31 cellular contexts compared by ENCODE assay signal in the genomic region with DNA sequence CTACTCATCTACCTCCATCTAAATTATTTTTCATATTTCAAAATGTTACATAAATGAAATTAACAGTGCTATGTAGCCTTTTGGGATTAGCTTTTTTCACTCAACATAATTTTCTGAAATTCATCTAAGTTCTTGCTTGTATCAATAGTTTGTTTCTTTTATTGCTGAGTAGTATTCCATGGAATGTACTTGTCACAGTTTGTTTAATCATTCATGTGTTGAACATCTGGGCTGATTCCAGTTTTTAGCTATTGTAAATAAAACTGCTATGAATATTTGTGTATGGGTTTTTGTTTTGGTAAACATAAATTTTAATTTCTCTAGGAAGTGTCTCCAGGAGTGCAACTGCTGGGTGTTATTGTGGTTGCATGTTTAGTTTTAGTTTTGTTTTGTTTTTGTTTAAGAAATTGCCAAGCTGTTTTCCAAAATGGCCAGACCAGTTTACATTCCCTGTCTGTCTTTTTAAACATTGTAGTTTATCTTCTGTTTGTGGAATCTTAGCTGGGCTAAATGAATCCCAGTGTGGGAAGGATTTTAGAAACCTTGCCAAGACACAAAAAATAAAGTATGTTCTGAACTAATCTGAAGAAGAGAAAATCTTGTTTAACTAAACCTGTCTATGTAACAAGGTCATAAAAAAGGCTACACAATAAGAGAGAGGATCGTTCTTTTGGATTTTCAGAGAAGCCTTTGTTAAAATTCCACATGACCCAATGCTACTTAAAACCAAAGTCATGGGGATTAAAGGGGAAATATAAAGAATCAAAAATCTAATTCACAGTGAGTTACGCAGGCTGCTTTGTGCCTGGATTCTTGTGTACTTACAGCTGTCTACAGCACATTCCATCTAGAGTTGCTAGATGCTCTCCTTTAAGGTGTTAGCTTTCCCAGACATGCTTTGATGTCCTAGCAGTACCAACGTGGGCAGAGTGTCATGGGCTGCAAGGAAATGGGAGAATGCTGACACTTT.
DNase-seq lines count a peak whose midpoint lies in the region; ATAC-seq and TF ChIP-seq lines count a peak whose summit lies in the region.
"Had no signal": no experiment of that assay in that cellular context is flagged by ENCODE, and none has a peak within 500 bp of the region (broad histone marks: within the 10 kb centered on the region; RNA-seq: fewer than 3 reads in every experiment).

No MANE protein-coding gene starts in this region.

- no peak overlapping the region for H3K4me2 ChIP-seq in GM23248 (ENCODE audit: unreplicated experiment)
- H3K4me2 ChIP-seq: BLaER1 had no signal

- TF ChIP-seq CTCF in MCF 10A (IDR thresholded peaks at IDR 0.05; ENCODE audit: unreplicated experiment) = no peak

- intact Hi-C loops in MCF 10A (cut with micrococcal nuclease) = no loop called here

- no peaks in the 10 kb centered on the region for H3K79me2 ChIP-seq in GM23248 (ENCODE audit: insufficient read depth)

- no TSS peak for BruUV-seq in MCF 10A (replicated peaks; lab: Mats Ljungman, UMichigan)

- ATAC-seq in GM18498 (IDR thresholded peaks at IDR 0.05; ENCODE audit: unreplicated experiment) = no peak
- ATAC-seq: foreskin keratinocyte; heart right ventricle; left cardiac atrium; stimulated activated effector memory CD8-positive, alpha-beta T cell treated with anti-CD3 and anti-CD28 coated beads, Interleukin-12 subunit alpha, Interleukin-12 subunit beta, amount 100 ng/mL, for 72 hours had no signal

- CTCF ChIA-PET in MCF 10A (lab: Yijun Ruan, JAX) = interaction anchor here (0.6 kb wide), 1 partner anchor 168 kb away, joined by 3 read pairs; no protein-coding TSS in a partner anchor

- H3K4me1 ChIP-seq in GM23248 (ENCODE audit: insufficient read depth) = no peaks in the 10 kb centered on the region
- peaks cover 8% of the 10 kb centered on the region for H3K4me1 ChIP-seq in SJSA1 (replicated peaks)
- H3K4me1 ChIP-seq: adrenal gland, BLaER1, breast epithelium, foreskin keratinocyte, heart right ventricle, transverse colon had no signal

- peak; percentile 9 for DNase-seq in GM23248
- DNase-seq in SJSA1 (ENCODE audit: low read depth in 1 of 2, low spot score in 2 of 2) = peak in 1 of 2 experiments; percentile 63
- DNase-seq in fibroblast of gingiva (ENCODE audit: low read depth) = peak; percentile 36
- peak; percentile 13 for DNase-seq in myocyte (ENCODE audit: low read depth)
- no peak for DNase-seq in NCI-H2029 treated with DMSO at 0.1 percent for 48 hours (lab: John Stamatoyannopoulos, UW)
- DNase-seq in MCF 10A (ENCODE audit: unreplicated experiment) = no peak
- DNase-seq in NCI-H1105 treated with DMSO at 0.1 percent for 48 hours (lab: John Stamatoyannopoulos, UW) = no peak
- DNase-seq: ACHN; activated CD4-positive, alpha-beta memory T cell treated with anti-CD3 and anti-CD28 coated beads, Interleukin-2, amount 10 ng/mL, durations not matched to agents 7 days and 5 days; activated CD4-positive, CD25-positive, alpha-beta regulatory T cell treated with anti-CD3 and anti-CD28 coated beads, Interleukin-2, amount 50 U/mL, for 72 hours; activated CD8-positive, alpha-beta memory T cell treated with anti-CD3 and anti-CD28 coated beads, Interleukin-2, amount 50 U/mL, for 4 hours; activated naive CD4-positive, alpha-beta T cell treated with anti-CD3 and anti-CD28 coated beads for 36 hours; adrenal gland; DMS153; foreskin keratinocyte; heart right ventricle; left cardiac atrium; NCI-H1092 treated with DMSO at 0.1 percent for 48 hours; NCI-H187; NCI-H2171; NCI-H510A; nephron progenitor cell; sigmoid colon; stimulated activated CD4-positive, alpha-beta T cell treated with anti-CD3 and anti-CD28 coated beads, Interleukin-15, amount 100 ng/mL, for 24 hours; transverse colon had no signal

- H3K36me3 Mint-ChIP-seq in MCF 10A (ENCODE audit: insufficient read depth, unreplicated experiment) = no peaks in the 10 kb centered on the region
- H3K36me3 Mint-ChIP-seq: stimulated activated effector memory CD8-positive, alpha-beta T cell treated with anti-CD3 and anti-CD28 coated beads, Interleukin-12 subunit alpha, Interleukin-12 subunit beta, amount 100 ng/mL, for 72 hours had no signal

- H4K20me1 ChIP-seq in GM23248 (ENCODE audit: insufficient read depth) = no peaks in the 10 kb centered on the region
- H4K20me1 ChIP-seq: BLaER1 had no signal

- no peaks in the 10 kb centered on the region for H3K9me2 ChIP-seq in GM23248 (ENCODE audit: insufficient read depth)

- no peaks in the 10 kb centered on the region for H3K9me3 ChIP-seq in GM23248 (ENCODE audit: low read depth)
- H3K9me3 ChIP-seq in SJSA1 (replicated peaks) = no peaks in the 10 kb centered on the region
- H3K9me3 ChIP-seq: adrenal gland, breast epithelium, sigmoid colon had no signal

- peaks cover 59% of the 10 kb centered on the region for H3K27me3 Mint-ChIP-seq in MCF 10A (ENCODE audit: insufficient read depth, unreplicated experiment)
- H3K27me3 Mint-ChIP-seq: activated CD4-positive, alpha-beta memory T cell treated with anti-CD3 and anti-CD28 coated beads, Interleukin-2, amount 10 ng/mL, durations not matched to agents 7 days and 5 days had no signal

- no peaks in the 10 kb centered on the region for H3K9me3 Mint-ChIP-seq in MCF 10A (ENCODE audit: unreplicated experiment)

- 47 to 50% methylated on average over 3 of the region's 3 CpGs for WGBS in GM23248 (ENCODE audit: low coverage in 1 of 2, low lambda C conversion rate in 2 of 2, missing lambda C conversion rate in 2 of 2), 2 experiments

- H3K4me1 Mint-ChIP-seq in MCF 10A (ENCODE audit: insufficient read depth, unreplicated experiment) = no peaks in the 10 kb centered on the region
- H3K4me1 Mint-ChIP-seq: activated CD4-positive, alpha-beta memory T cell treated with anti-CD3 and anti-CD28 coated beads, Interleukin-2, amount 10 ng/mL, durations not matched to agents 7 days and 5 days; nephron progenitor cell; stimulated activated effector memory CD8-positive, alpha-beta T cell treated with anti-CD3 and anti-CD28 coated beads, Interleukin-12 subunit alpha, Interleukin-12 subunit beta, amount 100 ng/mL, for 72 hours had no signal

- H3K27me3 ChIP-seq in GM23248 (replicated peaks; ENCODE audit: insufficient read depth) (no peaks in the 10 kb centered on the region), SJSA1 (replicated peaks) (no peaks in the 10 kb centered on the region)
- H3K27me3 ChIP-seq: adrenal gland, BLaER1, breast epithelium, foreskin keratinocyte, heart right ventricle, sigmoid colon, transverse colon had no signal

- no peak overlapping the region for H3K9ac ChIP-seq in GM23248
- H3K9ac ChIP-seq: BLaER1 had no signal

- in situ Hi-C loops in GM23248 (cut with MboI) = loop anchor here (10.0 to 25.0 kb wide), 2 partner anchors 409 to 671 kb away; no protein-coding TSS in a partner anchor

- no peaks in the 10 kb centered on the region for H3K36me3 ChIP-seq in GM23248 (ENCODE audit: low read depth)
- H3K36me3 ChIP-seq in SJSA1 = no peaks in the 10 kb centered on the region
- H3K36me3 ChIP-seq: adrenal gland, BLaER1, breast epithelium, heart right ventricle, sigmoid colon, transverse colon had no signal

- no peak overlapping the region for H3K27ac ChIP-seq in GM23248
- peak overlapping the region; percentile 15; the same call in 1 of the 2 replicates for H3K27ac ChIP-seq in SJSA1
- H3K27ac ChIP-seq: adrenal gland, BLaER1, breast epithelium, foreskin keratinocyte, heart right ventricle, sigmoid colon, transverse colon had no signal

- no peak overlapping the region for H2AFZ ChIP-seq in GM23248

- H3F3A ChIP-seq in GM23248 (ENCODE audit: insufficient read depth) = no peaks in the 10 kb centered on the region

- H3K4me3 ChIP-seq in GM23248 (no peak overlapping the region), SJSA1 (no peak overlapping the region)
- H3K4me3 ChIP-seq: adrenal gland, BLaER1, breast epithelium, heart right ventricle, lung, sigmoid colon, transverse colon had no signal

- POLR2A ChIA-PET in MCF 10A (lab: Yijun Ruan, JAX) = no interaction called here

- H3K4me3 Mint-ChIP-seq in MCF 10A (ENCODE audit: unreplicated experiment) = no peak overlapping the region
- H3K4me3 Mint-ChIP-seq: activated CD4-positive, alpha-beta memory T cell treated with anti-CD3 and anti-CD28 coated beads, Interleukin-2, amount 10 ng/mL, durations not matched to agents 7 days and 5 days; activated naive CD4-positive, alpha-beta T cell treated with anti-CD3 and anti-CD28 coated beads for 36 hours; activated T-helper 1 cell treated with anti-CD3 and anti-CD28 coated beads, Interleukin-12 subunit alpha, Interleukin-12 subunit beta, Interleukin-2, Interleukin-4 antibody, amounts not matched to agents 30 ng/mL and 10 ng/mL and 1 ng/mL, durations not matched to agents 14 hours and 24 hours and 36 hours; nephron progenitor cell; stimulated activated effector memory CD8-positive, alpha-beta T cell treated with anti-CD3 and anti-CD28 coated beads, Interleukin-12 subunit alpha, Interleukin-12 subunit beta, amount 100 ng/mL, for 72 hours had no signal

- H3K27ac Mint-ChIP-seq in MCF 10A (ENCODE audit: low read depth, unreplicated experiment) = no peak overlapping the region
- H3K27ac Mint-ChIP-seq: activated CD4-positive, alpha-beta memory T cell treated with anti-CD3 and anti-CD28 coated beads, Interleukin-2, amount 10 ng/mL, durations not matched to agents 7 days and 5 days; activated naive CD4-positive, alpha-beta T cell treated with anti-CD3 and anti-CD28 coated beads for 36 hours; activated T-helper 1 cell treated with anti-CD3 and anti-CD28 coated beads, Interleukin-12 subunit alpha, Interleukin-12 subunit beta, Interleukin-2, Interleukin-4 antibody, amounts not matched to agents 30 ng/mL and 10 ng/mL and 1 ng/mL, durations not matched to agents 14 hours and 24 hours and 36 hours; nephron progenitor cell; stimulated activated effector memory CD8-positive, alpha-beta T cell treated with anti-CD3 and anti-CD28 coated beads, Interleukin-12 subunit alpha, Interleukin-12 subunit beta, amount 100 ng/mL, for 72 hours had no signal

Comparison
In these comparisons a context has a peak if more than half of its experiments do, and no peak if none do; other contexts are left out.
1. DNase-seq: peak in GM23248 (single experiment), fibroblast of gingiva (single experiment) and myocyte (single experiment); none in NCI-H2029 treated with DMSO at 0.1 percent for 48 hours (single experiment), MCF 10A (single experiment) and NCI-H1105 treated with DMSO at 0.1 percent for 48 hours (single experiment).